ENCODE assay signal across 8 cellular contexts in the genomic region with DNA sequence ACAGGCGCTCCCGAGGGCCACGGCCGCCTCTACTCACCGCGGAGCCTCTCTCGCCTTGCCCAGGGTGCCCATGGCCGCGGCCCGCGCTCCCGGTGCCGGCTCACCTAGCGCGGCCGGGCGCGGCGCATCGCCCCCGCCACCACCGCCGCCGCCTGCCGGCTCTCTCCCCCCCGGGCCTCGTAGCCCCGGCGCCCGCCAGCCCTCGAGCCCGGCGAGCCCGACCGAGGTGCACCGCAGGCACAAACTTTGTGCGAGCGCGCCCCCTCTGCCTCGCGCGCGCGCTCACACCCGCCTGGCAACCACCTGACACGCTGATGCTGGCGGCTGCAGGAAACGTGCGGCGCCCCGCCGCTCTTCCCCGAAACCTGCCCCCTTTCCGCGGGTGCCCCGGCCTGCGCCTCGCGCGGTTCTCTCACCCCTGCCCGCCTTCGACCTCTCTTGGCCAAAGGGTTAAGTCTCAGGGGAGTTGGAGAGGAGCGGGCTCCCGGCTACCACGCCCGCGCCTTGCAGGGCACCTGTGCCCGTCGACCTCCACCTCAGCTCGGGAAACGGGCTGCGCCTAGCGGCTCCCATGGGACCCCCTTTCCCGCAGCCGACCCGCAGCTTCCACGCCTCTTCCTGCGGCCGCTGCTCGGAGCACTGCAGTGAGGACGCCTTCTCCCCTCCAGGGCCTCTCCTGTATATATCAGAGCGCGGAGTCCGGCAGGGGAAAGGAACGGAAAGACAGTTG. TPM values are rescaled to one million over a fixed set of nuclear protein-coding genes. Genes with fewer than 3 reads are reported as not detected.
DNase-seq lines count a peak whose midpoint lies in the region; ATAC-seq and TF ChIP-seq lines count a peak whose summit lies in the region.

RASGRP1 (minus strand) TSS at position 258 of the 730 bp plus-strand sequence; CDS start at position 72, 186 bp downstream.

- POLR2A ChIA-PET in BJ (lab: Charles Lee) = no interaction called here
- POLR2A ChIA-PET in Panc1 (lab: Charles Lee) = no interaction called here

- H3K27me3 ChIP-seq in BJ (ENCODE audit: control insufficient read depth, insufficient read depth, low read length) (peaks cover 9% of the 10 kb centered on the region), Panc1 (ENCODE audit: control insufficient read depth, insufficient read depth, low read length) (peaks cover 17% of the 10 kb centered on the region), trophoblast cell (ENCODE audit: insufficient read depth, low read length) (peaks cover 3% of the 10 kb centered on the region), upper lobe of left lung (peaks cover 0 to 11% (median 6%) of the 10 kb centered on the region in 4 donors)

- H2AFZ ChIP-seq in trophoblast cell (ENCODE audit: insufficient read depth, low read length, poor library complexity) = peak within 1 kb of the TSS; percentile 61

- no CpG with 5 or more reads among the region's 85 CpGs for WGBS in trophoblast cell (ENCODE audit: extremely low coverage, insufficient coverage, insufficient read length)
- 6% methylated on average over 25 of the region's 85 CpGs; no CpG with 5 or more reads in 1 of the 2 donors for WGBS in upper lobe of left lung, 2 donors

- H3K79me2 ChIP-seq in trophoblast cell (ENCODE audit: control insufficient read depth, insufficient read depth, low read length, poor library complexity) = peaks cover 5% of the 10 kb centered on the region

- no TSS peak for BruUV-seq in Panc1 (replicated peaks; lab: Mats Ljungman, UMichigan)

- H3K14ac ChIP-seq in trophoblast cell (ENCODE audit: low read length) = peak within 1 kb of the TSS; percentile 95

- peak within 1 kb of the TSS; percentile 80 for H3K4ac ChIP-seq in trophoblast cell (ENCODE audit: low read depth, low read length)

- H3K27ac ChIP-seq in Panc1 (ENCODE audit: low read length) (no peak within 1 kb of the TSS), trophoblast cell (ENCODE audit: low read depth, low read length) (peak within 1 kb of the TSS; percentile 37), upper lobe of left lung (peak within 1 kb of the TSS; percentile 65 to 87 (median 76))

- peak within 1 kb of the TSS; percentile 95 for H3K9ac ChIP-seq in trophoblast cell (ENCODE audit: low read length)

- DNase-seq in BJ (ENCODE audit: low read depth) (no peak), Panc1 (ENCODE audit: low read depth, low spot score) (no peak), head of caudate nucleus (peak in 41 of 42 donors; percentile 32 to 87 (median 73)), trophoblast cell (peak; percentile 22 to 69), upper lobe of left lung (peak; percentile 77 to 94)
- peak; percentile 94 for DNase-seq in activated effector memory CD4-positive, alpha-beta T cell treated with anti-CD3 and anti-CD28 coated beads, Interleukin-2, amount 50 U/mL, for 16 hours

- peak within 1 kb of the TSS; percentile 64 for H3K4me3 ChIP-seq in BJ (ENCODE audit: low read depth, low read length)
- peak within 1 kb of the TSS; percentile 42 to 49 for H3K4me3 ChIP-seq in Panc1 (ENCODE audit: low read depth in 2 of 2, low read length in 2 of 2)
- H3K4me3 ChIP-seq in trophoblast cell (ENCODE audit: low read depth, low read length) = peak within 1 kb of the TSS; percentile 85
- H3K4me3 ChIP-seq in upper lobe of left lung = peak within 1 kb of the TSS; percentile 36 to 81 (median 70)

- peak within 1 kb of the TSS; percentile 93 for H2BK120ac ChIP-seq in trophoblast cell (ENCODE audit: insufficient read depth, low read length, poor library complexity)

- peak within 1 kb of the TSS; percentile 74 for H2AK5ac ChIP-seq in trophoblast cell (ENCODE audit: low read length)

- H3K23ac ChIP-seq in trophoblast cell (ENCODE audit: low read length) = no peak within 1 kb of the TSS

- peak within 1 kb of the TSS; percentile 94 for H4K8ac ChIP-seq in trophoblast cell (ENCODE audit: low read depth, low read length)

- intact Hi-C loops in Panc1 (cut with micrococcal nuclease; ENCODE audit: unreplicated experiment) (loop anchor here (2.0 kb wide), 1 partner anchor 118 kb away; no protein-coding TSS in a partner anchor), head of caudate nucleus (cut with DNase I) (loop anchor here (5.0 kb wide), 1 partner anchor 118 kb away; no protein-coding TSS in a partner anchor)

- H2BK5ac ChIP-seq in trophoblast cell (ENCODE audit: low read depth, low read length, poor library complexity) = peak within 1 kb of the TSS; percentile 85

- peaks cover 21% of the 10 kb centered on the region for H3K79me1 ChIP-seq in trophoblast cell (ENCODE audit: low read length)

- in situ Hi-C loops in Panc1 (cut with HindIII; ENCODE audit: low pct_unique_long_range_greater_than_20kb, low sequenced_read_pairs) = no loop called here

- peak within 1 kb of the TSS; percentile 97 for H4K91ac ChIP-seq in trophoblast cell (ENCODE audit: low read depth, low read length)

- H3K4me1 ChIP-seq in Panc1 (ENCODE audit: control insufficient read depth, insufficient read depth, low read length) = no peaks in the 10 kb centered on the region
- peaks cover 8 to 23% of the 10 kb centered on the region in 2 experiments for H3K4me1 ChIP-seq in trophoblast cell (ENCODE audit: control insufficient read depth in 1 of 2, insufficient read depth in 2 of 2, low read length in 2 of 2)
- H3K4me1 ChIP-seq in upper lobe of left lung = peaks cover 9 to 26% (median 16%) of the 10 kb centered on the region in 4 donors

- H2BK12ac ChIP-seq in trophoblast cell (ENCODE audit: low read length) = peak within 1 kb of the TSS; percentile 83

- CTCF ChIA-PET in BJ (lab: Yijun Ruan, JAX) (interaction anchor here (0.9 to 4.6 kb wide), 33 partner anchors 8 to 135 kb away, joined by 3 to 37 read pairs (median 9); partner anchors contain the start of gene FAM98B), Panc1 (lab: Charles Lee) (interaction anchor here (0.9 to 1.5 kb wide), 5 partner anchors 24 to 1121 kb away, joined by 3 to 8 read pairs (median 4); no protein-coding TSS in a partner anchor)

- H3K18ac ChIP-seq in trophoblast cell (ENCODE audit: low read length) = peak within 1 kb of the TSS; percentile 94

- TF ChIP-seq POLR2A in upper lobe of left lung (IDR thresholded peaks at IDR 0.05) = peak in 1 of 4 donors; percentile 54

- TF ChIP-seq EP300 in upper lobe of left lung (IDR thresholded peaks at IDR 0.05) = no peak

- TF ChIP-seq CTCF in BJ (IDR thresholded peaks at IDR 0.05; ENCODE audit: insufficient read depth, low read depth, low read length) (peak; percentile 38; the same call in 1 of the 2 replicates), Panc1 (IDR thresholded peaks at IDR 0.05) (no peak), upper lobe of left lung (IDR thresholded peaks at IDR 0.05) (peak in 5 of 6 experiments; percentile 14 to 55 (median 45))

- no peaks in the 10 kb centered on the region for H3K9me3 ChIP-seq in Panc1 (ENCODE audit: control insufficient read depth, insufficient read depth, low read depth, low read length)
- H3K9me3 ChIP-seq in trophoblast cell (ENCODE audit: insufficient read depth, low read depth, low read length) = no peaks in the 10 kb centered on the region
- H3K9me3 ChIP-seq in upper lobe of left lung = no peaks in the 10 kb centered on the region

- H3K36me3 ChIP-seq in BJ (ENCODE audit: control insufficient read depth, insufficient read depth, low read length) (no peaks in the 10 kb centered on the region), Panc1 (ENCODE audit: control insufficient read depth, insufficient read depth, low read length) (no peaks in the 10 kb centered on the region), trophoblast cell (ENCODE audit: control insufficient read depth in 1 of 2, insufficient read depth in 2 of 2, low read length in 2 of 2) (peaks cover 0 to 3% of the 10 kb centered on the region in 2 experiments), upper lobe of left lung (no peaks in the 10 kb centered on the region)

- H4K12ac ChIP-seq in trophoblast cell (ENCODE audit: low read depth, low read length) = peak within 1 kb of the TSS; percentile 82

- ATAC-seq in GM19023 (IDR thresholded peaks at IDR 0.05; ENCODE audit: unreplicated experiment) (peak; percentile 70), HG03175 (IDR thresholded peaks at IDR 0.05; ENCODE audit: unreplicated experiment) (peak; percentile 74), Panc1 (peak; percentile 87), upper lobe of left lung (ENCODE audit: low FRiP score in 2 of 2) (peak; percentile 86 to 87)

- peak within 1 kb of the TSS; percentile 86 for H3K4me2 ChIP-seq in trophoblast cell (ENCODE audit: low read length)

RNA-seq across cellular contexts. Expression of gene RASGRP1, which starts in this region (rescaled TPM):
- 4.2 and 4.3 TPM in 2 replicates for polyA plus RNA-seq in BJ (2011; rRNA removed)
- polyA minus RNA-seq in BJ (2011; rRNA and poly(A)+ RNA removed) = 5.5 and 5.8 TPM in 2 replicates
- 0.51 TPM for total RNA-seq in Panc1 (2021; ENCODE audit: unreplicated experiment)
- polyA plus RNA-seq in Panc1 (2012; ENCODE audit: insufficient read length) = not detected
- 19.6 and 22.1 TPM in 2 replicates for polyA plus RNA-seq in trophoblast cell (2013)
- total RNA-seq in upper lobe of left lung = 1 to 10 TPM; 2.9 to 6.8 (median 4.6) TPM

Comparison
In these comparisons a context has a peak if more than half of its experiments do, and no peak if none do; other contexts are left out.
1. Peak in ATAC-seq and H3K4me3 ChIP-seq in Panc1; RNA of the gene not detected or under 1 TPM.
2. DNase-seq: peak in activated effector memory CD4-positive, alpha-beta T cell treated with anti-CD3 and anti-CD28 coated beads, Interleukin-2, amount 50 U/mL, for 16 hours (single experiment), head of caudate nucleus (41 of 42), trophoblast cell (2 of 2) and upper lobe of left lung (2 of 2); none in BJ (single experiment) and Panc1 (single experiment).
3. Peak in every context shown above with its lines, with median percentiles within 50 percentile points of each other: H3K4me3 ChIP-seq and ATAC-seq.